18 cellular contexts compared by ENCODE assay signal in the genomic region with DNA sequence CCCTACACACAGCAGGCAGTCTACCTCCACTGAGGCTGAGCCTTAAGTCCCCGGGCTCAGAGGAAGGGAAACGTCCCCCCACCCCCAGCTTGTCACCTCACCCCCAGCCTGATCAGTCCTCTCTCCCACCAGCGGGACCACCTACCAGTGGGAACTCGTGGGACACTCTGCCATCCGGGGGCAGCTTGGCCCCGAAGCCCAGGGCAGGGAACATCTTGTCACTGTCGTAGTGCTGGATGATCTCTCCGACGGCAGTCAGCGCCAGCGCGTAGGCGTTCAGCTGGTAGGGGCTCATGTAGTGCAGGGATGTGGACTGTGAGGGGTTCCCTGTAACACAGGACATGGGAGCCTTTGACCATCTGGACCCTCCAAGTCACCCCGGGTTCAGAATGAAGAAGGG. TPM values are rescaled to one million over a fixed set of nuclear protein-coding genes. Genes with fewer than 3 reads are reported as not detected.
DNase-seq lines count a peak whose midpoint lies in the region; ATAC-seq and TF ChIP-seq lines count a peak whose summit lies in the region.
"Had no signal": no experiment of that assay in that cellular context is flagged by ENCODE, and none has a peak within 500 bp of the region (broad histone marks: within the 10 kb centered on the region; RNA-seq: fewer than 3 reads in every experiment).

No MANE protein-coding gene starts in this region.

- no peak overlapping the region for H3K9ac ChIP-seq in neural progenitor cell

- H2AFZ ChIP-seq in neural progenitor cell (replicated peaks) = no peak overlapping the region

- ATAC-seq in GM21447 (IDR thresholded peaks at IDR 0.05; ENCODE audit: unreplicated experiment) (no peak), GM19328 (IDR thresholded peaks at IDR 0.05; ENCODE audit: unreplicated experiment) (no peak), HG02973 (IDR thresholded peaks at IDR 0.05; ENCODE audit: unreplicated experiment) (no peak)
- ATAC-seq: GM12878 had no signal

- TF ChIP-seq CTCF in neural progenitor cell (IDR thresholded peaks at IDR 0.05) = no peak

- H3K36me3 ChIP-seq in neural progenitor cell = no peaks in the 10 kb centered on the region
- H3K36me3 ChIP-seq: HAP-1 had no signal

- H3K4me1 Mint-ChIP-seq in activated CD4-positive, alpha-beta T cell treated with anti-CD3 and anti-CD28 coated beads, Interleukin-2, amount 10 ng/mL, durations not matched to agents 7 days and 5 days = peaks cover 27% of the 10 kb centered on the region
- peaks cover 4% of the 10 kb centered on the region for H3K4me1 Mint-ChIP-seq in neural progenitor cell

- no peak overlapping the region for H3K4me2 ChIP-seq in neural progenitor cell

- POLR2A ChIA-PET in activated CD4-positive, alpha-beta T cell treated with anti-CD3 and anti-CD28 coated beads, Interleukin-2, amount 10 ng/mL, durations not matched to agents 7 days and 5 days (lab: Charles Lee) = no interaction called here

- H3K36me3 Mint-ChIP-seq in activated CD4-positive, alpha-beta T cell treated with anti-CD3 and anti-CD28 coated beads, Interleukin-2, amount 10 ng/mL, durations not matched to agents 7 days and 5 days (ENCODE audit: low read depth) = peaks cover 8% of the 10 kb centered on the region
- H3K36me3 Mint-ChIP-seq in neural progenitor cell = no peaks in the 10 kb centered on the region

- peak overlapping the region; percentile 52 for H3K27ac ChIP-seq in caudate nucleus (ENCODE audit: low read depth, low read length)
- no peak overlapping the region for H3K27ac ChIP-seq in neural progenitor cell
- H3K27ac ChIP-seq: 22Rv1 had no signal

- no peak overlapping the region for H3K4me3 ChIP-seq in neural progenitor cell
- H3K4me3 ChIP-seq: GM12878, HAP-1 had no signal

- H3K27ac Mint-ChIP-seq in activated CD4-positive, alpha-beta T cell treated with anti-CD3 and anti-CD28 coated beads, Interleukin-2, amount 10 ng/mL, durations not matched to agents 7 days and 5 days = peak overlapping the region; percentile 9
- H3K27ac Mint-ChIP-seq in neural progenitor cell = peak overlapping the region; percentile 26

- no peaks in the 10 kb centered on the region for H3K27me3 Mint-ChIP-seq in activated CD4-positive, alpha-beta T cell treated with anti-CD3 and anti-CD28 coated beads, Interleukin-2, amount 10 ng/mL, durations not matched to agents 7 days and 5 days
- peaks cover 10% of the 10 kb centered on the region for H3K27me3 Mint-ChIP-seq in neural progenitor cell (ENCODE audit: insufficient read depth, low read depth)
- H3K27me3 Mint-ChIP-seq: CD4-positive, alpha-beta memory T cell had no signal

- H3K4me1 ChIP-seq in neural progenitor cell = peaks cover 4% of the 10 kb centered on the region
- H3K4me1 ChIP-seq: HAP-1 had no signal

- H3K79me2 ChIP-seq in neural progenitor cell (ENCODE audit: low read depth) = no peaks in the 10 kb centered on the region

- H3K4me3 Mint-ChIP-seq in activated CD4-positive, alpha-beta T cell treated with anti-CD3 and anti-CD28 coated beads, Interleukin-2, amount 10 ng/mL, durations not matched to agents 7 days and 5 days = no peak overlapping the region
- H3K4me3 Mint-ChIP-seq in neural progenitor cell = no peak overlapping the region
- H3K4me3 Mint-ChIP-seq: CD4-positive, alpha-beta memory T cell had no signal

- no peaks in the 10 kb centered on the region for H4K20me1 ChIP-seq in neural progenitor cell (ENCODE audit: low read depth)

- DNase-seq in activated CD4-positive, alpha-beta T cell treated with anti-CD3 and anti-CD28 coated beads, Interleukin-2, amount 10 ng/mL, durations not matched to agents 7 days and 5 days = no peak
- DNase-seq in activated CD4-positive, alpha-beta T cell treated with anti-CD3 and anti-CD28 coated beads, Interleukin-2, amount 50 U/mL, for 1 hour = no peak
- peak in 24 of 61 donors; percentile 7 to 67 (median 40) for DNase-seq in caudate nucleus (lab: John Stamatoyannopoulos, UW)
- no peak for DNase-seq in neural progenitor cell (ENCODE audit: low spot score)
- no peak for DNase-seq in cerebellum (ENCODE audit: low spot score)
- DNase-seq: C1 segment of cervical spinal cord; CD4-positive, alpha-beta memory T cell; DMS79 had no signal

- CTCF ChIA-PET in activated CD4-positive, alpha-beta T cell treated with anti-CD3 and anti-CD28 coated beads, Interleukin-2, amount 10 ng/mL, durations not matched to agents 7 days and 5 days (lab: Charles Lee) = interaction anchor here (0.6 to 3.9 kb wide), 4 partner anchors 9 to 36 kb away, joined by 3 to 12 read pairs (median 4); no protein-coding TSS in a partner anchor

- no peaks in the 10 kb centered on the region for H3K27me3 ChIP-seq in neural progenitor cell

- H3K9me3 ChIP-seq in neural progenitor cell (ENCODE audit: low read depth) = no peaks in the 10 kb centered on the region
- H3K9me3 ChIP-seq: HAP-1 had no signal

- peaks cover 8% of the 10 kb centered on the region for H3K9me3 Mint-ChIP-seq in activated CD4-positive, alpha-beta T cell treated with anti-CD3 and anti-CD28 coated beads, Interleukin-2, amount 10 ng/mL, durations not matched to agents 7 days and 5 days
- H3K9me3 Mint-ChIP-seq in neural progenitor cell = peaks cover 12% of the 10 kb centered on the region

- no peaks in the 10 kb centered on the region for H3F3A ChIP-seq in neural progenitor cell (ENCODE audit: low read depth)

RNA-seq across cellular contexts. Expression of gene RAB44, which starts 48.6 kb away (rescaled TPM):
- under 1 TPM; 0.08 to 0.15 TPM for total RNA-seq in activated CD4-positive, alpha-beta T cell treated with anti-CD3 and anti-CD28 coated beads, Interleukin-2, amount 10 ng/mL, durations not matched to agents 7 days and 5 days
- total RNA-seq in neural progenitor cell (ENCODE audit: low replicate concordance) (0.03 TPM in 1 of 2 replicates, not detected in the other), cerebellum (not detected)
- total RNA-seq: A673; CD4-positive, alpha-beta memory T cell; G401; H1; HT1080 had no signal
